In the genomic region with DNA sequence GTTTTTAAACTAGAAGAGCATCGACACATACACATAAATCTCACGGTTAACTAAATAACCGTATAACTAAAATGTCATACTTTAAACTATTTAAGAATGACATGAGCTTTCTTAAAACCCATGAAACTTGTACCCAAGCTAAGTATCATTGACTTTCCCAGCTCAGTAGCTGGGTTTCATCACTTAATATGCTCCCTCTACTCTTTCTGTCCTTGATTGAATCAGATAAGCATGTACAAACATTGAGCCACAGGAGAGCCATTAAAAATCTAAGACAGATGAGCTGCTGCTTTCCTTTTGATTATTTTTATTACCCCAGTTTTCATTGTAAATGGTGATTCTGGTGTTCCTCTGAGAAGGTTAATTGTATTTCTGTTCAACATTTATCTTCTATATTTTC, we compare ENCODE assay signal across 16 cellular contexts.
DNase-seq lines count a peak whose midpoint lies in the region; ATAC-seq and TF ChIP-seq lines count a peak whose summit lies in the region.
"Had no signal": no experiment of that assay in that cellular context is flagged by ENCODE, and none has a peak within 500 bp of the region (broad histone marks: within the 10 kb centered on the region; RNA-seq: fewer than 3 reads in every experiment).

No MANE protein-coding gene starts in this region.

- in situ Hi-C loops in brain microvascular endothelial cell (cut with HindIII; ENCODE audit: low pct_ligation_motif_present, low sequenced_read_pairs) = no loop called here

- DNase-seq in DMS153 treated with DMSO at 0.1 percent for 48 hours (lab: John Stamatoyannopoulos, UW; ENCODE audit: unreplicated experiment) (peak; percentile 14), DMS153 (lab: John Stamatoyannopoulos, UW) (no peak), RWPE2 (ENCODE audit: low spot score) (no peak), left lobe of liver (ENCODE audit: low spot score) (no peak), tibial artery (no peak), OCI-M2 (lab: John Stamatoyannopoulos, UW; ENCODE audit: unreplicated experiment) (no peak), brain microvascular endothelial cell (no peak)
- DNase-seq: 8988T; caudate nucleus; effector CD4-positive, alpha-beta T cell; hypothalamus; NCI-H1105; T-helper 2 cell had no signal

- intact Hi-C loops in tibial artery (cut with DNase I; ENCODE audit: low total_unique reads) = no loop called here

- no peaks in the 10 kb centered on the region for H3K27me3 ChIP-seq in RWPE2 (ENCODE audit: insufficient read depth, poor library complexity, severe bottlenecking)
- no peaks in the 10 kb centered on the region for H3K27me3 ChIP-seq in tibial artery
- no peaks in the 10 kb centered on the region for H3K27me3 ChIP-seq in brain microvascular endothelial cell (replicated peaks)
- H3K27me3 ChIP-seq: BLaER1 treated with 17β-estradiol and CSF1 and Interleukin-3, amounts not matched to agents 10 nM and 100 nM; suprapubic skin had no signal

- H3K9me3 ChIP-seq in RWPE2 (ENCODE audit: severe bottlenecking) (no peaks in the 10 kb centered on the region), tibial artery (no peaks in the 10 kb centered on the region)
- H3K9me3 ChIP-seq: BLaER1 treated with 17β-estradiol and CSF1 and Interleukin-3, amounts not matched to agents 10 nM and 100 nM; suprapubic skin had no signal

- H3K4me3 ChIP-seq in RWPE2 (ENCODE audit: severe bottlenecking) (no peak overlapping the region), tibial artery (no peak overlapping the region), brain microvascular endothelial cell (ENCODE audit: low read depth, low read length) (no peak overlapping the region)
- H3K4me3 ChIP-seq: BLaER1 treated with 17β-estradiol and CSF1 and Interleukin-3, amounts not matched to agents 10 nM and 100 nM; suprapubic skin had no signal

- ATAC-seq in RWPE2 (ENCODE audit: low read depth) (no peak), left lobe of liver (peak; percentile 26), HG02610 (IDR thresholded peaks at IDR 0.05; ENCODE audit: unreplicated experiment) (no peak)

- TF ChIP-seq CTCF in RWPE2 (IDR thresholded peaks at IDR 0.05; ENCODE audit: poor library complexity, severe bottlenecking) (no peak), tibial artery (IDR thresholded peaks at IDR 0.05) (no peak), brain microvascular endothelial cell (IDR thresholded peaks at IDR 0.05; ENCODE audit: low read depth, low read length, missing control alignments) (no peak)

- H3K27ac ChIP-seq in RWPE2 (ENCODE audit: poor library complexity, severe bottlenecking) (peak overlapping the region; percentile 21), tibial artery (peak overlapping the region; percentile 10 to 21), brain microvascular endothelial cell (no peak overlapping the region)
- H3K27ac ChIP-seq: BLaER1 treated with 17β-estradiol and CSF1 and Interleukin-3, amounts not matched to agents 10 nM and 100 nM; suprapubic skin had no signal

- H3K4me1 ChIP-seq in RWPE2 (ENCODE audit: insufficient read depth, poor library complexity, severe bottlenecking) (peaks cover 25% of the 10 kb centered on the region), tibial artery (peaks cover 0 to 71% (median 50%) of the 10 kb centered on the region in 4 donors)

- H3K36me3 ChIP-seq in RWPE2 (ENCODE audit: low read depth) (peaks cover 11% of the 10 kb centered on the region), tibial artery (peaks cover 3 to 21% (median 19%) of the 10 kb centered on the region in 3 donors), brain microvascular endothelial cell (replicated peaks) (no peaks in the 10 kb centered on the region)
